Comparison of ENCODE assay signal across 1 cellular context in the genomic region with DNA sequence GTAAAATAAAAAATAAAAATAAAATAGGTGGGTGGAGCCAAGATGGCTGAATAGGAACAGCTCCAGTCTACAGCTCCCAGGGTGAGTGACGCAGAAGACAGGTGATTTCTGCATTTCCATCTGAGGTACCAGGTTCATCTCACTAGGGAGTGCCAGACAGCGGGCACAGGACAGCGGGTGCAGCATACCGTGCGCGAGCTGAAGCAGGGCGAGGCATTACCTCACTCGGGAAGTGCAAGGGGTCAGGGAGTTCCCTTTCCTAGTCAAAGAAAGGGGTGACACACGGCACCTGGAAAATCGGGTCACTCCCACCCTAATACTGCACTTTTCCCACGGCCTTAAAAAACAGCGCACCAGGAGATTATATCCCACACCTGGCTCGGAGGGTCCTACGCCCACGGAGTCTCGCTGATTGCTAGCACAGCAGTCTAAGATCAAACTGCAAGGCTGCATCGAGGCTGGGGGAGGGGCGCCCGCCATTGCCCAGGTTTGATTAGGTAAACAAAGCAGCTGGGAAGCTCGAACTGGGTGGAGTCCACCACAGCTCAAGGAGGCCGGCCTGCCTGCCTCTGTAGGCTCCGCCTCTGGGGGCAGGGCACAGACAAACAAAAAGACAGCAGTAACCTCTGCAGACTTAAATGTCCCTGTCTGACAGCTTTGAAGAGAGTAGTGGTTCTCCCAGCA.
TF ChIP-seq lines count a peak whose summit lies in the region.
"Not testable (repeated sequence)": the region's sequence is repeated elsewhere in the genome, so short reads cannot be mapped to it uniquely, and the experiment has no call there.

No MANE protein-coding gene starts in this region.

TF ChIP-seq in HepG2, 621 proteins besides CTCF, POLR2A, EP300 and RAD21 (continued from another document):
- TF ChIP-seq ARID5B (CRISPR knock-in tag; IDR thresholded peaks at IDR 0.05) (0 out of 2 replicates have a peak, but pooled peaks have one; percentile 10), ZBTB33 (CRISPR knock-in tag; IDR thresholded peaks at IDR 0.05) (peak; percentile 37; the same call in 1 of the 2 replicates), FOXA1 (CRISPR knock-in tag; IDR thresholded peaks at IDR 0.05) (peak; percentile 26; the same call in 1 of the 2 replicates)
- not testable (repeated sequence) for TF ChIP-seq FOXA1 (IDR thresholded peaks at IDR 0.05)
